In the genomic region with DNA sequence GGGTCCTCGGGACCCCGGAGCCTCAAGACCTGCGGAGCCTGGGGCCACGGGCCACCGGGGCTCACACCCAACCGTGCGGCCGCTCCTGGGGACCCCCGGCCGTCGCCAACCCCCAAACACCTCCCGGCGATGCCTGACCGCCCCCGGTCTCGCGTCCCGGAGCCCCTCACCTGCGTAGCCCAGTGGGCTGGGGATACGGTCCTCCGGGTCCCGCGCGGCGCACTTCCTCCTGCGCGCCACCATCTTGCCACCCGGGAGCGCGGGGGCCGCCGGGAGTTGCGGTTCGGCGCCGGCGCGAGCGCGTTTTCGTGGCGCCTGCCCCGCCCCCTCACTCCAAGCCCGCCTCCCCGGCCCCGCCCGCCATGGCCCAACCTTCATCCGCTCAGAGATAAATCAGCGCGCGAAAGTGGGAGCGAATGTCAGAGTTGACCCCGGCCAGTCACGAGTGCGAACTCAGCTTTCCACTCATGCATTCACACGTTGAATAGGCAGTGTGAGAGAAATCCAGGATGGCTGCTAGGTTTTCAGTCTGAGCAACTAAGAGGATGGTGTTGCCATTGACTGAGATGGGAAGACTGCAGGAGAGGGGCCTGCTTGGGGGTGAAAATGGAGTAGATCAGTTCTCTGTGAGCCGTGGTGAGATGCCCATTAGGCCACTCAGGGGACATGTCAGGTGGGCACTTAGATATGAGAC, we compare ENCODE assay signal across 1 cellular context.
TF ChIP-seq lines count a peak whose summit lies in the region.

TSS of gene RRP7A (minus strand) at position 253 of the 694 bp plus-strand sequence. CDS start at position 243, 10 bp downstream.

TF ChIP-seq in GM12878, 131 proteins besides CTCF, POLR2A, EP300 and RAD21 (continued from another document):
- TF ChIP-seq RUNX3 (IDR thresholded peaks at IDR 0.05; ENCODE audit: low read length) (peak; percentile 67), HDGF (IDR thresholded peaks at IDR 0.05) (no peak), SMC3 (IDR thresholded peaks at IDR 0.05; ENCODE audit: borderline replicate concordance, low read length) (no peak), STAT3 (IDR thresholded peaks at IDR 0.05; ENCODE audit: low read depth, low read length) (no peak), EGR1 (IDR thresholded peaks at IDR 0.05; ENCODE audit: borderline replicate concordance in 1 of 2, low read depth in 2 of 2, low read length in 2 of 2) (peak in 1 of 2 experiments; percentile 64; a peak in 2 of 3 replicates), CREB1 (IDR thresholded peaks at IDR 0.05; ENCODE audit: low read depth) (peak; percentile 70; the same call in 1 of the 2 replicates), E2F4 (IDR thresholded peaks at IDR 0.05; ENCODE audit: low read depth, low read length) (peak; percentile 34; the same call in 1 of the 2 replicates), RB1 (IDR thresholded peaks at IDR 0.05; ENCODE audit: borderline replicate concordance) (no peak), TAF1 (IDR thresholded peaks at IDR 0.05; ENCODE audit: borderline replicate concordance, low read depth, low read length) (peak; percentile 87), PML (IDR thresholded peaks at IDR 0.05; ENCODE audit: low read length) (no peak), SREBF2 (IDR thresholded peaks at IDR 0.05; ENCODE audit: low read length) (no peak), ZBTB33 (IDR thresholded peaks at IDR 0.05) (no peak)
